In genomic region chr2:208311321-208311720, GRCh38 we compare ENCODE assay signal across 10 cellular contexts. TPM values are rescaled to one million over a fixed set of nuclear protein-coding genes. Genes with fewer than 3 reads are reported as not detected.
DNase-seq lines count a peak whose midpoint lies in the region; ATAC-seq and TF ChIP-seq lines count a peak whose summit lies in the region.
"Had no signal": no experiment of that assay in that cellular context is flagged by ENCODE, and none has a peak within 500 bp of the region (broad histone marks: within the 10 kb centered on the region; RNA-seq: fewer than 3 reads in every experiment).

No MANE protein-coding gene starts in this region.

- DNase-seq in endothelial cell (ENCODE audit: low spot score) (no peak), left lung (no peak), SW480 (ENCODE audit: low spot score) (no peak)
- no peak for DNase-seq in stimulated activated CD4-positive, alpha-beta T cell treated with anti-CD3 and anti-CD28 coated beads, Interleukin-4, amount 100 ng/mL, for 4 hours
- DNase-seq: GOT3, left cardiac atrium had no signal

- no peaks in the 10 kb centered on the region for H3K4me1 ChIP-seq in left lung

- no peak overlapping the region for H3K4me3 ChIP-seq in left lung

- H3K36me3 ChIP-seq in left lung, result peaks cover 0 to 54% of the 10 kb centered on the region in 2 donors

- ATAC-seq in GM18861 (IDR thresholded peaks at IDR 0.05; ENCODE audit: unreplicated experiment), result peak; percentile 50
- ATAC-seq in GM21526 (IDR thresholded peaks at IDR 0.05; ENCODE audit: low FRiP score, unreplicated experiment), result peak; percentile 53
- ATAC-seq in HG03097 (IDR thresholded peaks at IDR 0.05; ENCODE audit: low FRiP score, unreplicated experiment), result peak; percentile 44
- no peak for ATAC-seq in left lung
- ATAC-seq: left cardiac atrium had no signal

- H3K27me3 ChIP-seq in left lung, result no peaks in the 10 kb centered on the region

- H3K36me3 Mint-ChIP-seq in dendritic cell treated with granulocyte-macrophage colony-stimulating factor and Interleukin-4, amounts not matched to agents 40 ng/mL and 50 ng/mL, for 4 days (ENCODE audit: low read depth), result peaks cover 77% of the 10 kb centered on the region
- H3K36me3 Mint-ChIP-seq in endothelial cell (ENCODE audit: low read depth, unreplicated experiment), result peaks cover 17% of the 10 kb centered on the region

- H3K27me3 Mint-ChIP-seq in dendritic cell treated with granulocyte-macrophage colony-stimulating factor and Interleukin-4, amounts not matched to agents 40 ng/mL and 50 ng/mL, for 4 days, result no peaks in the 10 kb centered on the region
- no peaks in the 10 kb centered on the region for H3K27me3 Mint-ChIP-seq in endothelial cell (ENCODE audit: unreplicated experiment)

- peak overlapping the region; percentile 66 for H3K27ac Mint-ChIP-seq in dendritic cell treated with granulocyte-macrophage colony-stimulating factor and Interleukin-4, amounts not matched to agents 40 ng/mL and 50 ng/mL, for 4 days
- H3K27ac Mint-ChIP-seq in endothelial cell (ENCODE audit: unreplicated experiment), result no peak overlapping the region

- H3K9me3 ChIP-seq in left lung, result no peaks in the 10 kb centered on the region

- no peak overlapping the region for H3K4me3 Mint-ChIP-seq in dendritic cell treated with granulocyte-macrophage colony-stimulating factor and Interleukin-4, amounts not matched to agents 40 ng/mL and 50 ng/mL, for 4 days
- H3K4me3 Mint-ChIP-seq in endothelial cell (ENCODE audit: unreplicated experiment), result no peak overlapping the region

- intact Hi-C loops in dendritic cell treated with granulocyte-macrophage colony-stimulating factor and Interleukin-4, amounts not matched to agents 40 ng/mL and 50 ng/mL, for 4 days (cut with micrococcal nuclease), result no loop called here
- intact Hi-C loops in left lung (cut with DNase I), result no loop called here

- TF ChIP-seq CTCF in endothelial cell (IDR thresholded peaks at IDR 0.05; ENCODE audit: unreplicated experiment) (no peak), left lung (IDR thresholded peaks at IDR 0.05) (no peak)

- no peak overlapping the region for H3K27ac ChIP-seq in left lung

- H3K4me1 Mint-ChIP-seq in dendritic cell treated with granulocyte-macrophage colony-stimulating factor and Interleukin-4, amounts not matched to agents 40 ng/mL and 50 ng/mL, for 4 days (ENCODE audit: low read depth), result peaks cover 27% of the 10 kb centered on the region
- H3K4me1 Mint-ChIP-seq in endothelial cell (ENCODE audit: unreplicated experiment), result peaks cover 8% of the 10 kb centered on the region

- no peaks in the 10 kb centered on the region for H3K9me3 Mint-ChIP-seq in dendritic cell treated with granulocyte-macrophage colony-stimulating factor and Interleukin-4, amounts not matched to agents 40 ng/mL and 50 ng/mL, for 4 days
- H3K9me3 Mint-ChIP-seq in endothelial cell (ENCODE audit: unreplicated experiment), result no peaks in the 10 kb centered on the region

RNA-seq across cellular contexts. Expression of gene PIKFYVE, which starts 45.3 kb away (rescaled TPM):
- total RNA-seq in endothelial cell (ENCODE audit: unreplicated experiment) (52.7 TPM), left lung (10 to 100 TPM; 23.8 to 31.6 TPM)

RNA-seq across cellular contexts. Expression of gene IDH1, which starts 56.5 kb away (rescaled TPM):
- total RNA-seq in endothelial cell (ENCODE audit: unreplicated experiment), result 171 TPM
- total RNA-seq in left lung, result 100 to 1,000 TPM; 145 to 213 TPM
